ENCODE assay signal across 17 cellular contexts in genomic region chr1:181208076-181208475, GRCh38.
DNase-seq lines count a peak whose midpoint lies in the region; TF ChIP-seq lines count a peak whose summit lies in the region.
"Had no signal": no experiment of that assay in that cellular context is flagged by ENCODE, and none has a peak within 500 bp of the region (broad histone marks: within the 10 kb centered on the region; RNA-seq: fewer than 3 reads in every experiment).

No MANE protein-coding gene starts in this region.

- peaks cover 12% of the 10 kb centered on the region for H3K27me3 Mint-ChIP-seq in glutamatergic neuron (ENCODE audit: unreplicated experiment)
- H3K27me3 Mint-ChIP-seq in activated naive CD4-positive, alpha-beta T cell treated with anti-CD3 and anti-CD28 coated beads, Interleukin-2, amount 10 ng/mL, durations not matched to agents 7 days and 5 days: peaks cover 29% of the 10 kb centered on the region

- H4K20me1 ChIP-seq in osteoblast (ENCODE audit: insufficient read depth, low read length): no peaks in the 10 kb centered on the region

- H3K4me1 Mint-ChIP-seq in glutamatergic neuron (ENCODE audit: low read depth, unreplicated experiment): peaks cover 26% of the 10 kb centered on the region
- no peaks in the 10 kb centered on the region for H3K4me1 Mint-ChIP-seq in activated naive CD4-positive, alpha-beta T cell treated with anti-CD3 and anti-CD28 coated beads, Interleukin-2, amount 10 ng/mL, durations not matched to agents 7 days and 5 days
- H3K4me1 Mint-ChIP-seq: CD8-positive, alpha-beta memory T cell had no signal

- peaks cover 20% of the 10 kb centered on the region for H3K27me3 ChIP-seq in osteoblast (ENCODE audit: insufficient read depth, low read length)

- CTCF ChIA-PET in RWPE1 (lab: Yijun Ruan, JAX): interaction anchor here (0.7 kb wide), 1 partner anchor 28 kb away, joined by 3 read pairs; no protein-coding TSS in a partner anchor
- CTCF ChIA-PET in activated naive CD4-positive, alpha-beta T cell treated with anti-CD3 and anti-CD28 coated beads, Interleukin-2, amount 10 ng/mL, durations not matched to agents 7 days and 5 days (lab: Charles Lee): interaction anchor here (1.0 to 1.1 kb wide), 2 partner anchors 18 to 80 kb away, joined by 3 read pairs; no protein-coding TSS in a partner anchor

- POLR2A ChIA-PET in RWPE1 (lab: Yijun Ruan, JAX; ENCODE audit: low non-redundant PET): no interaction called here

- no peak overlapping the region for H3K4me2 ChIP-seq in osteoblast (ENCODE audit: insufficient read depth, low read length)

- H3K79me2 ChIP-seq in osteoblast (ENCODE audit: insufficient read depth, low read length): no peaks in the 10 kb centered on the region

- TF ChIP-seq CTCF in glutamatergic neuron (IDR thresholded peaks at IDR 0.05; ENCODE audit: partially characterized antibody, unreplicated experiment): no peak
- TF ChIP-seq CTCF in osteoblast (IDR thresholded peaks at IDR 0.05; ENCODE audit: extremely low read depth, low read depth, low read length): no peak
- no peak for TF ChIP-seq CTCF in RWPE1 (conservative IDR thresholded peaks at IDR 0.05; ENCODE audit: low read depth)

- H3K4me1 ChIP-seq in osteoblast (ENCODE audit: insufficient read depth, low read length): no peaks in the 10 kb centered on the region

- no peaks in the 10 kb centered on the region for H3K36me3 Mint-ChIP-seq in glutamatergic neuron (ENCODE audit: unreplicated experiment)
- H3K36me3 Mint-ChIP-seq in activated naive CD4-positive, alpha-beta T cell treated with anti-CD3 and anti-CD28 coated beads, Interleukin-2, amount 10 ng/mL, durations not matched to agents 7 days and 5 days: no peaks in the 10 kb centered on the region
- H3K36me3 Mint-ChIP-seq: CD8-positive, alpha-beta memory T cell had no signal

- peak overlapping the region; percentile 92 for H3K27ac Mint-ChIP-seq in glutamatergic neuron (ENCODE audit: unreplicated experiment)
- no peak overlapping the region for H3K27ac Mint-ChIP-seq in activated naive CD4-positive, alpha-beta T cell treated with anti-CD3 and anti-CD28 coated beads, Interleukin-2, amount 10 ng/mL, durations not matched to agents 7 days and 5 days

- H3K9me3 Mint-ChIP-seq in glutamatergic neuron (ENCODE audit: unreplicated experiment): peaks cover 23% of the 10 kb centered on the region
- H3K9me3 Mint-ChIP-seq in activated naive CD4-positive, alpha-beta T cell treated with anti-CD3 and anti-CD28 coated beads, Interleukin-2, amount 10 ng/mL, durations not matched to agents 7 days and 5 days: no peaks in the 10 kb centered on the region
- H3K9me3 Mint-ChIP-seq: CD8-positive, alpha-beta memory T cell had no signal

- H3K4me3 ChIP-seq in osteoblast (ENCODE audit: insufficient read depth, low read length): no peak overlapping the region

- H2AFZ ChIP-seq in osteoblast (ENCODE audit: low read length): no peak overlapping the region

- H3K9me3 ChIP-seq in osteoblast (ENCODE audit: low read depth, low read length): no peaks in the 10 kb centered on the region

- H3K4me3 Mint-ChIP-seq in glutamatergic neuron (ENCODE audit: unreplicated experiment): peak overlapping the region; percentile 75
- H3K4me3 Mint-ChIP-seq in activated naive CD4-positive, alpha-beta T cell treated with anti-CD3 and anti-CD28 coated beads, Interleukin-2, amount 10 ng/mL, durations not matched to agents 7 days and 5 days: no peak overlapping the region
- H3K4me3 Mint-ChIP-seq: CD8-positive, alpha-beta memory T cell had no signal

- peak; percentile 71 for DNase-seq in NCI-H82 (lab: John Stamatoyannopoulos, UW)
- DNase-seq in NCI-H82 treated with DMSO at 0.1 percent for 48 hours (lab: John Stamatoyannopoulos, UW; ENCODE audit: unreplicated experiment): no peak
- peak; percentile 6 for DNase-seq in M059J (ENCODE audit: low read depth)
- peak; percentile 98 for DNase-seq in NCI-H69 (lab: John Stamatoyannopoulos, UW)
- DNase-seq in glutamatergic neuron: peak; percentile 38
- no peak for DNase-seq in osteoblast (ENCODE audit: insufficient read length, low spot score, missing footprints)
- DNase-seq in RWPE1 (ENCODE audit: low spot score): no peak
- no peak for DNase-seq in activated naive CD4-positive, alpha-beta T cell treated with anti-CD3 and anti-CD28 coated beads, Interleukin-2, amount 10 ng/mL, durations not matched to agents 7 days and 5 days
- DNase-seq: CD8-positive, alpha-beta memory T cell; DMS153; EL; GOT3; KBM-7; NCI-H1048; NCI-H187 treated with DMSO at 0.1 percent for 48 hours; NCI-H446; SHP77 had no signal

- H3K27ac ChIP-seq in osteoblast (ENCODE audit: low read depth, low read length) (no peak overlapping the region), RWPE1 (no peak overlapping the region)

- no peaks in the 10 kb centered on the region for H3K36me3 ChIP-seq in osteoblast (ENCODE audit: insufficient read depth, low read length)

Comparison
In these comparisons a context has a peak if more than half of its experiments do, and no peak if none do; other contexts are left out.
1. DNase-seq: peak in NCI-H82 (single experiment), M059J (single experiment), NCI-H69 (single experiment) and glutamatergic neuron (single experiment); none in NCI-H82 treated with DMSO at 0.1 percent for 48 hours (single experiment), osteoblast (single experiment), RWPE1 (single experiment) and activated naive CD4-positive, alpha-beta T cell treated with anti-CD3 and anti-CD28 coated beads, Interleukin-2, amount 10 ng/mL, durations not matched to agents 7 days and 5 days (single experiment).